18 cellular contexts compared by ENCODE assay signal in the genomic region with DNA sequence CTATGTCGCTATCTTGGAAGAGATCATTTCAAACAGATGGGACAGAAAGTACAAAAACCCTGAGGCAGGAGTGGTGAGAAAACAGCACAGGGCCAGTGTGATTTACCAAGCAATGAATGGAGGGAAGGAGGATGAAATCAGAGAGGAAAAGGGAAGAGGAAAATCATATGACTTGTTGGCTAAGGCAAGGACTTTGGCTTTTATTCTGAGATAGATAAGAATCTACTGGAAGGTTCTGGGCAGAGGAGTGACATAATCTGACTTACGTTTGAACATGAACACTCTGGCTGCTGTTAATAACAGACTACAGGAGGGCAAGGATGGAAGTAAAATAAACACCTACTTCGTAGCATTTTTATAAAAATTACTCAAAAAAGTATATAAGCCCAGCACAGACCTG.
A peak's percentile ranks its signal among the peaks of the same experiment; 100 is the strongest.
DNase-seq lines count a peak whose midpoint lies in the region; ATAC-seq, FAIRE-seq and TF ChIP-seq lines count a peak whose summit lies in the region.
"Had no signal": no experiment of that assay in that cellular context is flagged by ENCODE, and none has a peak within 500 bp of the region (broad histone marks: within the 10 kb centered on the region; RNA-seq: fewer than 3 reads in every experiment).

No MANE protein-coding gene starts in this region.

- H3K9ac ChIP-seq in mammary epithelial cell (ENCODE audit: insufficient read depth, low read length) (no peak overlapping the region), keratinocyte (ENCODE audit: control insufficient read depth, extremely low read depth, insufficient read depth, low read length) (no peak overlapping the region)

- DNase-seq in mammary epithelial cell (peak; percentile 15), MCF 10A (ENCODE audit: unreplicated experiment) (no peak), dermis blood vessel endothelial cell (peak; percentile 32), keratinocyte (ENCODE audit: low read depth, low spot score) (no peak), psoas muscle (no peak), LoVo (ENCODE audit: low spot score) (no peak)
- DNase-seq: 8988T; BE2C; CD4-positive, alpha-beta T cell; Karpas-422; NCI-H1417; NCI-H187 treated with DMSO at 0.1 percent for 48 hours; NCI-H748 treated with DMSO at 0.1 percent for 48 hours; PC-3; T-helper 1 cell had no signal

- in situ Hi-C loops in mammary epithelial cell (cut with MboI; ENCODE audit: low sequenced_read_pairs in 2 of 2): no loop called here

- BruUV-seq in mammary epithelial cell (replicated peaks; lab: Mats Ljungman, UMichigan) (no TSS peak), MCF 10A (replicated peaks; lab: Mats Ljungman, UMichigan) (no TSS peak)

- H3K27ac ChIP-seq in mammary epithelial cell (ENCODE audit: insufficient read depth, low read depth, low read length): no peak overlapping the region
- H3K27ac ChIP-seq in keratinocyte (ENCODE audit: control insufficient read depth, insufficient read depth, low read length): no peak overlapping the region
- H3K27ac ChIP-seq in psoas muscle: no peak overlapping the region
- H3K27ac ChIP-seq: SJSA1 had no signal

- peaks cover 6% of the 10 kb centered on the region for H3K4me1 Mint-ChIP-seq in MCF 10A (ENCODE audit: insufficient read depth, unreplicated experiment)

- 17% methylated on average over 3 of the region's 3 CpGs for WGBS in mammary epithelial cell (ENCODE audit: low coverage, missing lambda C conversion rate)
- WGBS in psoas muscle, 3 donors: 67 to 86% (median 80%) methylated on average over 3 of the region's 3 CpGs

- no peaks in the 10 kb centered on the region for H3K27me3 ChIP-seq in mammary epithelial cell (ENCODE audit: insufficient read depth, low read length)
- no peaks in the 10 kb centered on the region for H3K27me3 ChIP-seq in keratinocyte (ENCODE audit: control insufficient read depth, extremely low read depth, insufficient read depth, low read length)
- H3K27me3 ChIP-seq in psoas muscle (ENCODE audit: insufficient read depth in 3 of 3, low read length in 2 of 3): no peaks in the 10 kb centered on the region
- H3K27me3 ChIP-seq: BE2C, SJSA1 had no signal

- peaks cover 6% of the 10 kb centered on the region for H3K36me3 Mint-ChIP-seq in MCF 10A (ENCODE audit: insufficient read depth, unreplicated experiment)

- H3K4me3 ChIP-seq in mammary epithelial cell (replicated peaks in 1 of 3; ENCODE audit: insufficient read depth in 1 of 3, low read depth in 2 of 3, low read length in 3 of 3): no peak overlapping the region
- H3K4me3 ChIP-seq in keratinocyte (ENCODE audit: control insufficient read depth in 2 of 3, extremely low read depth in 1 of 3, insufficient read depth in 2 of 3, low read depth in 1 of 3, low read length in 3 of 3): no peak overlapping the region
- H3K4me3 ChIP-seq in psoas muscle: no peak overlapping the region
- H3K4me3 ChIP-seq: SJSA1 had no signal

- CTCF ChIA-PET in mammary epithelial cell (lab: Charles Lee; ENCODE audit: low non-redundant PET) (no interaction called here), MCF 10A (lab: Yijun Ruan, JAX) (no interaction called here)

- TF ChIP-seq CTCF in mammary epithelial cell (conservative IDR thresholded peaks at IDR 0.05 in 1 of 2, IDR thresholded peaks at IDR 0.05 in 1 of 2; ENCODE audit: extremely low read depth in 1 of 2, insufficient read depth in 1 of 2, low read depth in 1 of 2, low read length in 2 of 2) (no peak), MCF 10A (IDR thresholded peaks at IDR 0.05; ENCODE audit: unreplicated experiment) (no peak), keratinocyte (optimal IDR thresholded peaks at IDR 0.05 in 1 of 3, IDR thresholded peaks at IDR 0.05 in 1 of 3, conservative IDR thresholded peaks at IDR 0.05 in 1 of 3; ENCODE audit: extremely low read depth in 1 of 3, insufficient read depth in 2 of 3, low read length in 3 of 3) (no peak), psoas muscle (IDR thresholded peaks at IDR 0.05) (no peak)

- POLR2A ChIA-PET in MCF 10A (lab: Yijun Ruan, JAX): no interaction called here

- H3K27me3 Mint-ChIP-seq in MCF 10A (ENCODE audit: insufficient read depth, unreplicated experiment): no peaks in the 10 kb centered on the region
- H3K27me3 Mint-ChIP-seq: CD4-positive, alpha-beta T cell had no signal

- no peak overlapping the region for H3K4me2 ChIP-seq in mammary epithelial cell (ENCODE audit: insufficient read depth, low read depth, low read length)
- no peak overlapping the region for H3K4me2 ChIP-seq in keratinocyte (ENCODE audit: control insufficient read depth, extremely low read depth, insufficient read depth, low read depth, low read length)

- H2AFZ ChIP-seq in mammary epithelial cell (ENCODE audit: low read depth, low read length) (peak overlapping the region; percentile 52), keratinocyte (ENCODE audit: control insufficient read depth, low read length) (peak overlapping the region; percentile 64)

- dilution Hi-C loops in mammary epithelial cell (cut with HindIII; ENCODE audit: low sequenced_read_pairs): no loop called here
- dilution Hi-C loops in keratinocyte (cut with MboI; ENCODE audit: extremely low pct_ligation_motif_present, low sequenced_read_pairs): no loop called here

- H3K9me3 ChIP-seq in mammary epithelial cell (replicated peaks; ENCODE audit: insufficient read depth, low read length): no peaks in the 10 kb centered on the region
- H3K9me3 ChIP-seq in keratinocyte (ENCODE audit: control insufficient read depth, low read depth, low read length): no peaks in the 10 kb centered on the region
- no peaks in the 10 kb centered on the region for H3K9me3 ChIP-seq in psoas muscle
- H3K9me3 ChIP-seq: BE2C, SJSA1 had no signal

- H3K27ac Mint-ChIP-seq in MCF 10A (ENCODE audit: low read depth, unreplicated experiment): no peak overlapping the region
- H3K27ac Mint-ChIP-seq: CD4-positive, alpha-beta T cell had no signal

- no peaks in the 10 kb centered on the region for H3K9me1 ChIP-seq in keratinocyte (ENCODE audit: control insufficient read depth, extremely low read depth, insufficient read depth, low read length)

- intact Hi-C loops in mammary epithelial cell (cut with micrococcal nuclease): no loop called here
- intact Hi-C loops in MCF 10A (cut with micrococcal nuclease): no loop called here
- intact Hi-C loops in psoas muscle (cut with DNase I): no loop called here

- no peak for ATAC-seq in psoas muscle
- no peak for ATAC-seq in HG03108 (IDR thresholded peaks at IDR 0.05; ENCODE audit: unreplicated experiment)
- no peak for ATAC-seq in HG03175 (IDR thresholded peaks at IDR 0.05; ENCODE audit: unreplicated experiment)
- ATAC-seq: PC-3 had no signal

- H3K36me3 ChIP-seq in mammary epithelial cell (ENCODE audit: insufficient read depth, low read length) (no peaks in the 10 kb centered on the region), keratinocyte (ENCODE audit: control insufficient read depth in 2 of 2, extremely low read depth in 1 of 2, insufficient read depth in 2 of 2, low read length in 2 of 2) (no peaks in the 10 kb centered on the region), psoas muscle (ENCODE audit: insufficient read depth in 1 of 2, low read depth in 1 of 2) (no peaks in the 10 kb centered on the region)
- H3K36me3 ChIP-seq: BE2C, SJSA1 had no signal

- FAIRE-seq in keratinocyte (lab: Jason Lieb, UNC): no peak

- H3K4me3 Mint-ChIP-seq in MCF 10A (ENCODE audit: unreplicated experiment): no peak overlapping the region
- H3K4me3 Mint-ChIP-seq: CD4-positive, alpha-beta T cell had no signal

- H3K9me3 Mint-ChIP-seq in MCF 10A (ENCODE audit: unreplicated experiment): no peaks in the 10 kb centered on the region
- H3K9me3 Mint-ChIP-seq: CD4-positive, alpha-beta T cell had no signal

- H3K79me2 ChIP-seq in mammary epithelial cell (ENCODE audit: insufficient read depth, low read length): no peaks in the 10 kb centered on the region
- H3K79me2 ChIP-seq in keratinocyte (ENCODE audit: control insufficient read depth, insufficient read depth, low read length): no peaks in the 10 kb centered on the region

- H4K20me1 ChIP-seq in mammary epithelial cell (ENCODE audit: insufficient read depth, low read length): no peaks in the 10 kb centered on the region
- H4K20me1 ChIP-seq in keratinocyte (ENCODE audit: control insufficient read depth, extremely low read depth, insufficient read depth, low read length): no peaks in the 10 kb centered on the region

- no peaks in the 10 kb centered on the region for H3K4me1 ChIP-seq in mammary epithelial cell (ENCODE audit: insufficient read depth, low read length)
- no peaks in the 10 kb centered on the region for H3K4me1 ChIP-seq in keratinocyte (ENCODE audit: control insufficient read depth, extremely low read depth, insufficient read depth, low read length)
- H3K4me1 ChIP-seq in psoas muscle: no peaks in the 10 kb centered on the region
- H3K4me1 ChIP-seq: BE2C had no signal

Comparison
In these comparisons a context has a peak if more than half of its experiments do, and no peak if none do; other contexts are left out.
1. DNase-seq: peak in mammary epithelial cell (single experiment) and dermis blood vessel endothelial cell (single experiment); none in MCF 10A (single experiment), keratinocyte (single experiment), psoas muscle (0 of 2) and LoVo (single experiment).